8 cellular contexts compared by ENCODE assay signal in the genomic region with DNA sequence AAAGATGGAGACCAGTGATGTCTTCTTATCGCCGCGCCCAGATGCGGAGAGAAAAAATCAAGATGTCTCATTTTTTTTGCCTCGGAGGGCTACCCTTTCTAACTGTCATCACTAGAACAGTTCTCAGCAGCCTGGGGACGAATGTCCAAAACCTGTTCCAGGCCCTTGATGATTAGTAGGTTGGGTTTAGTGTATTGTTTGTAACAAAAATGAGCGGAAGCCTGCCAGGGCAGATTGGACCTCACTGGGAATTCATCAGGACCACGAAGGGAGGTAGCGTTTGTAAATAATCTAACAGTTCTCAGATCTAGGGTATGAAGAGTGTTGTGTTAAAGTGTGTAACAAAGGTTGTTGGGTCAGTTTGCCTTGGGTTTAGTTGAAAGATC. TPM values are rescaled to one million over a fixed set of nuclear protein-coding genes. Genes with fewer than 3 reads are reported as not detected.
DNase-seq lines count a peak whose midpoint lies in the region; ATAC-seq, FAIRE-seq and TF ChIP-seq lines count a peak whose summit lies in the region.

No MANE protein-coding gene starts in this region.

- TF ChIP-seq EP300 in K562 (IDR thresholded peaks at IDR 0.05; ENCODE audit: low read length): peak; percentile 85

- ATAC-seq in heart left ventricle (no peak), left ventricle myocardium superior (no peak), K562 (no peak), memory B cell (ENCODE audit: low read depth) (no peak), upper lobe of right lung (no peak)

- BruUV-seq in K562 (replicated peaks; lab: Mats Ljungman, UMichigan): no TSS peak

- TF ChIP-seq CTCF in heart left ventricle (IDR thresholded peaks at IDR 0.05) (no peak), K562 (IDR thresholded peaks at IDR 0.05 in 2 of 3, conservative IDR thresholded peaks at IDR 0.05 in 1 of 3; ENCODE audit: insufficient read depth in 2 of 3, low read depth in 1 of 3, low read length in 3 of 3) (no peak), upper lobe of right lung (IDR thresholded peaks at IDR 0.05) (no peak)

- peaks cover 10% of the 10 kb centered on the region for H4K20me1 ChIP-seq in K562 (replicated peaks; ENCODE audit: control insufficient read depth, insufficient read depth, low read length)

- in situ Hi-C loops in K562 (cut with MboI): no loop called here

- H3K4me3 ChIP-seq in heart left ventricle (peak overlapping the region; percentile 60 to 92 (median 86)), K562 (peak overlapping the region; percentile 73), upper lobe of right lung (peak overlapping the region; percentile 86)

- H3K9me1 ChIP-seq in K562 (ENCODE audit: control insufficient read depth, insufficient read depth, low read length): no peaks in the 10 kb centered on the region

- peak overlapping the region; percentile 81 to 95 (median 90) for H3K27ac ChIP-seq in heart left ventricle
- peak overlapping the region; percentile 81 for H3K27ac ChIP-seq in K562 (ENCODE audit: extremely low read depth, low read depth, low read length)
- H3K27ac ChIP-seq in upper lobe of right lung: peak overlapping the region; percentile 85

- POLR2A ChIA-PET in K562 (lab: Yijun Ruan, JAX): interaction anchor here (0.6 to 2.3 kb wide), 12 partner anchors 10 to 404 kb away, joined by 3 to 9 read pairs (median 4); a partner anchor contains a TSS

- peaks cover under 1% of the 10 kb centered on the region for H3K36me3 Mint-ChIP-seq in memory B cell

- TF ChIP-seq RAD21 in K562 (CRISPR knock-in tag; conservative IDR thresholded peaks at IDR 0.05 in 1 of 2, IDR thresholded peaks at IDR 0.05 in 1 of 2): no peak

- peaks cover 36% of the 10 kb centered on the region for H3K4me1 Mint-ChIP-seq in memory B cell

- CTCF ChIA-PET in K562 (lab: Yijun Ruan, JAX; ENCODE audit: low intra/inter-chr PET ratio): no interaction called here

- intact Hi-C loops in heart left ventricle (cut with DNase I) (loop anchor here in 5 of 10 donors (1.0 to 5.0 kb wide), 5 partner anchors 73 to 170 kb away; a partner anchor contains a TSS), left ventricle myocardium superior (cut with micrococcal nuclease) (no loop called here), K562 (cut with micrococcal nuclease) (loop anchor here (2.0 kb wide), 2 partner anchors 68 to 172 kb away; a partner anchor contains a TSS), upper lobe of right lung (cut with DNase I) (no loop called here)

- no peak for DNase-seq in heart left ventricle
- DNase-seq in left ventricle myocardium superior: no peak
- DNase-seq in K562 (ENCODE audit: extremely low read depth in 1 of 4, low spot score in 3 of 4): no peak
- no peak for DNase-seq in memory B cell (ENCODE audit: low spot score in 2 of 2)
- no peak for DNase-seq in upper lobe of right lung
- no peak for DNase-seq in NCI-H1092 treated with DMSO at 0.1 percent for 48 hours (lab: John Stamatoyannopoulos, UW)
- DNase-seq in NCI-H526 treated with DMSO at 0.1 percent for 48 hours (lab: John Stamatoyannopoulos, UW): no peak
- no peak for DNase-seq in SHP77 (lab: John Stamatoyannopoulos, UW)

- peaks cover 24% of the 10 kb centered on the region for H3K79me2 ChIP-seq in K562 (ENCODE audit: control insufficient read depth, insufficient read depth, low read length)

- no peak for TF ChIP-seq POLR2A in heart left ventricle (IDR thresholded peaks at IDR 0.05)
- TF ChIP-seq POLR2A in K562 (conservative IDR thresholded peaks at IDR 0.05): no peak

- peak overlapping the region; percentile 64 to 94 for H3K9ac ChIP-seq in K562 (ENCODE audit: insufficient read depth in 1 of 2, low read depth in 2 of 2, low read length in 2 of 2)

- H3K4me1 ChIP-seq in heart left ventricle: peaks cover 4 to 83% (median 52%) of the 10 kb centered on the region in 12 donors
- peaks cover 12 to 33% of the 10 kb centered on the region in 2 experiments; a peak in 4 of 5 replicates for H3K4me1 ChIP-seq in K562 (replicated peaks in 1 of 2; ENCODE audit: control insufficient read depth in 2 of 2, insufficient read depth in 2 of 2, low read length in 2 of 2)
- peaks cover 23% of the 10 kb centered on the region for H3K4me1 ChIP-seq in upper lobe of right lung

- H3K27me3 Mint-ChIP-seq in memory B cell: no peaks in the 10 kb centered on the region

- no peaks in the 10 kb centered on the region for H3K9me3 Mint-ChIP-seq in memory B cell

- 1 to 8% (median 5%) methylated on average over 9 of the region's 9 CpGs for WGBS in heart left ventricle, 4 donors
- WGBS in K562 (ENCODE audit: insufficient coverage, low coverage, missing lambda C conversion rate): 0% methylated on average over 8 of the region's 9 CpGs

- H3K4me3 Mint-ChIP-seq in memory B cell: peak overlapping the region; percentile 76

- H3K27ac Mint-ChIP-seq in memory B cell: peak overlapping the region; percentile 77

- no peaks in the 10 kb centered on the region for H3K9me3 ChIP-seq in heart left ventricle
- H3K9me3 ChIP-seq in K562 (replicated peaks; ENCODE audit: control insufficient read depth, insufficient read depth, low read depth, low read length): no peaks in the 10 kb centered on the region
- H3K9me3 ChIP-seq in upper lobe of right lung: no peaks in the 10 kb centered on the region

- no peaks in the 10 kb centered on the region for H3K27me3 ChIP-seq in heart left ventricle
- H3K27me3 ChIP-seq in K562 (ENCODE audit: control insufficient read depth in 2 of 2, insufficient read depth in 2 of 2, low read length in 2 of 2): no peaks in the 10 kb centered on the region
- H3K27me3 ChIP-seq in upper lobe of right lung: no peaks in the 10 kb centered on the region

- peak overlapping the region; percentile 95 for H2AFZ ChIP-seq in K562 (ENCODE audit: low read depth, low read length)

- FAIRE-seq in K562 (lab: Jason Lieb, UNC): peak; percentile 85

- peak overlapping the region; percentile 81 for H3K4me2 ChIP-seq in K562 (ENCODE audit: insufficient read depth, low read length)

- H3K36me3 ChIP-seq in heart left ventricle (no peaks in the 10 kb centered on the region), K562 (ENCODE audit: control insufficient read depth, insufficient read depth, low read length) (no peaks in the 10 kb centered on the region; the same call in 2 of the 3 replicates), upper lobe of right lung (no peaks in the 10 kb centered on the region)

TF ChIP-seq in K562, 482 proteins besides CTCF, POLR2A, EP300 and RAD21 (continues in another document):
- TF ChIP-seq, protein P1, sequence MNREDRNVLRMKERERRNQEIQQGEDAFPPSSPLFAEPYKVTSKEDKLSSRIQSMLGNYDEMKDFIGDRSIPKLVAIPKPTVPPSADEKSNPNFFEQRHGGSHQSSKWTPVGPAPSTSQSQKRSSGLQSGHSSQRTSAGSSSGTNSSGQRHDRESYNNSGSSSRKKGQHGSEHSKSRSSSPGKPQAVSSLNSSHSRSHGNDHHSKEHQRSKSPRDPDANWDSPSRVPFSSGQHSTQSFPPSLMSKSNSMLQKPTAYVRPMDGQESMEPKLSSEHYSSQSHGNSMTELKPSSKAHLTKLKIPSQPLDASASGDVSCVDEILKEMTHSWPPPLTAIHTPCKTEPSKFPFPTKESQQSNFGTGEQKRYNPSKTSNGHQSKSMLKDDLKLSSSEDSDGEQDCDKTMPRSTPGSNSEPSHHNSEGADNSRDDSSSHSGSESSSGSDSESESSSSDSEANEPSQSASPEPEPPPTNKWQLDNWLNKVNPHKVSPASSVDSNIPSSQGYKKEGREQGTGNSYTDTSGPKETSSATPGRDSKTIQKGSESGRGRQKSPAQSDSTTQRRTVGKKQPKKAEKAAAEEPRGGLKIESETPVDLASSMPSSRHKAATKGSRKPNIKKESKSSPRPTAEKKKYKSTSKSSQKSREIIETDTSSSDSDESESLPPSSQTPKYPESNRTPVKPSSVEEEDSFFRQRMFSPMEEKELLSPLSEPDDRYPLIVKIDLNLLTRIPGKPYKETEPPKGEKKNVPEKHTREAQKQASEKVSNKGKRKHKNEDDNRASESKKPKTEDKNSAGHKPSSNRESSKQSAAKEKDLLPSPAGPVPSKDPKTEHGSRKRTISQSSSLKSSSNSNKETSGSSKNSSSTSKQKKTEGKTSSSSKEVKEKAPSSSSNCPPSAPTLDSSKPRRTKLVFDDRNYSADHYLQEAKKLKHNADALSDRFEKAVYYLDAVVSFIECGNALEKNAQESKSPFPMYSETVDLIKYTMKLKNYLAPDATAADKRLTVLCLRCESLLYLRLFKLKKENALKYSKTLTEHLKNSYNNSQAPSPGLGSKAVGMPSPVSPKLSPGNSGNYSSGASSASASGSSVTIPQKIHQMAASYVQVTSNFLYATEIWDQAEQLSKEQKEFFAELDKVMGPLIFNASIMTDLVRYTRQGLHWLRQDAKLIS (CRISPR knock-in tag; IDR thresholded peaks at IDR 0.05): no peak
- no peak for TF ChIP-seq TFAM (CRISPR knock-in tag; conservative IDR thresholded peaks at IDR 0.05)

RNA-seq across cellular contexts. Expression of a gene that starts 0.8 kb away (rescaled TPM):
- total RNA-seq in heart left ventricle (10 to 100 TPM; 14.0 to 26.8 (median 18.8) TPM), left ventricle myocardium superior (19.5 TPM), K562 (2014; rRNA removed) (4.5 and 7.2 TPM in 2 replicates), K562 (2014; rRNA removed; fragmentation: Illumina TruSeq; extraction: Trizol) (5.2 and 5.3 TPM in 2 replicates), K562 (2015; rRNA removed; fragmentation: Illumina TruSeq; extraction: Trizol) (4.8 and 5.1 TPM in 2 replicates), K562 (2021) (8.5 and 9.1 TPM in 2 replicates), upper lobe of right lung (16.0 TPM)
- polyA plus RNA-seq in heart left ventricle (1 to 10 TPM; 6.5 to 7.6 TPM), K562 (2011; rRNA removed) (5.4 and 9.7 TPM in 2 replicates), K562 (2014; fragmentation: Illumina TruSeq; extraction: Trizol) (6.7 and 7.2 TPM in 2 replicates), K562 (2014; fragmentation: Nextera tagmentation; extraction: Ambion mirVana) (1 to 10 TPM; 1.4 to 1.5 TPM), K562 (2014; rRNA removed) (5.2 and 8.7 TPM in 2 replicates)
- total RNA-seq in K562 (2011; cell fraction: chromatin; rRNA removed; ENCODE audit: low replicate concordance): 19.6 and 32.3 TPM in 2 replicates
- 15.3 and 16.3 TPM in 2 replicates for total RNA-seq in K562 (2011; cell fraction: nucleolus; rRNA removed)
- total RNA-seq in K562 (2011; cell fraction: nucleoplasm; rRNA removed): 16.1 and 19.7 TPM in 2 replicates
- polyA plus RNA-seq in K562 (2011; cell fraction: cytosol; rRNA removed): 4.7 and 6.8 TPM in 2 replicates
- 9.6 and 10.4 TPM in 2 replicates for polyA plus RNA-seq in K562 (2011; cell fraction: nucleus; rRNA removed)
- polyA plus RNA-seq in K562 (2012): 4.6 and 8.4 TPM in 2 replicates
- polyA minus RNA-seq in K562 (2011; rRNA and poly(A)+ RNA removed): 8.3 and 11.7 TPM in 2 replicates
- 3.4 and 4.0 TPM in 2 replicates for polyA minus RNA-seq in K562 (2011; cell fraction: cytosol; rRNA and poly(A)+ RNA removed)
- 10.6 and 15.1 TPM in 2 replicates for polyA minus RNA-seq in K562 (2011; cell fraction: nucleus; rRNA and poly(A)+ RNA removed)
